Comparison of ENCODE assay signal across 9 cellular contexts in genomic region chr4:78667764-78668163, GRCh38.
A peak's percentile ranks its signal among the peaks of the same experiment; 100 is the strongest.
DNase-seq lines count a peak whose midpoint lies in the region; ATAC-seq and TF ChIP-seq lines count a peak whose summit lies in the region.
"Had no signal": no experiment of that assay in that cellular context is flagged by ENCODE, and none has a peak within 500 bp of the region (broad histone marks: within the 10 kb centered on the region; RNA-seq: fewer than 3 reads in every experiment).

No MANE protein-coding gene starts in this region.

- peak overlapping the region in 1 of 4 donors; percentile 14 for H3K27ac ChIP-seq in Peyer's patch

- POLR2A ChIA-PET in activated B cell treated with CpG ODN at 0.5 μM for 24 hours (lab: Charles Lee), result interaction anchor here (0.6 to 2.6 kb wide), 9 partner anchors 9 to 134 kb away, joined by 3 to 18 read pairs (median 3); partner anchors contain the start of gene BMP2K

- peaks cover 0 to 9% (median 0%) of the 10 kb centered on the region in 4 donors for H3K4me1 ChIP-seq in Peyer's patch

- no peaks in the 10 kb centered on the region for H3K9me3 Mint-ChIP-seq in activated B cell treated with CpG ODN at 0.5 μM for 24 hours

- H3K27me3 Mint-ChIP-seq in activated B cell treated with CpG ODN at 0.5 μM for 24 hours, result no peaks in the 10 kb centered on the region

- intact Hi-C loops in activated B cell treated with CpG ODN at 0.5 μM for 24 hours (cut with micrococcal nuclease), result loop anchor here (1.0 to 2.0 kb wide), 5 partner anchors 9 to 109 kb away; partner anchors contain the start of gene BMP2K

- peak; percentile 23 for DNase-seq in GM13977 (ENCODE audit: low spot score)
- no peak for DNase-seq in activated B cell treated with CpG ODN at 0.5 μM for 24 hours
- no peak for DNase-seq in kidney tubule cell (ENCODE audit: low spot score)
- no peak for DNase-seq in Peyer's patch
- DNase-seq in retina, result no peak
- DNase-seq in activated CD4-positive, CD25-positive, alpha-beta regulatory T cell (lab: John Stamatoyannopoulos, UW), result no peak

- CTCF ChIA-PET in activated B cell treated with CpG ODN at 0.5 μM for 24 hours (lab: Charles Lee), result interaction anchor here (2.2 kb wide), 1 partner anchor 24 kb away, joined by 7 read pairs; no protein-coding TSS in a partner anchor

- no peaks in the 10 kb centered on the region for H3K27me3 ChIP-seq in Peyer's patch
- H3K27me3 ChIP-seq: adrenal gland had no signal

- ATAC-seq in GM19455 (IDR thresholded peaks at IDR 0.05; ENCODE audit: unreplicated experiment) (peak; percentile 93), HG03045 (IDR thresholded peaks at IDR 0.05; ENCODE audit: unreplicated experiment) (peak; percentile 87), activated B cell treated with CpG ODN at 0.5 μM for 24 hours (ENCODE audit: low read depth) (peak; percentile 79)

- TF ChIP-seq POLR2A in Peyer's patch (IDR thresholded peaks at IDR 0.05), result no peak

- H3K4me1 Mint-ChIP-seq in activated B cell treated with CpG ODN at 0.5 μM for 24 hours, result peaks cover 85% of the 10 kb centered on the region

- peak overlapping the region; percentile 54 for H3K4me3 Mint-ChIP-seq in activated B cell treated with CpG ODN at 0.5 μM for 24 hours

- no peaks in the 10 kb centered on the region for H3K36me3 ChIP-seq in Peyer's patch
- H3K36me3 ChIP-seq: adrenal gland had no signal

- no peaks in the 10 kb centered on the region for H3K36me3 Mint-ChIP-seq in activated B cell treated with CpG ODN at 0.5 μM for 24 hours (ENCODE audit: low read depth)

- in situ Hi-C loops in GM13977 (cut with MboI; ENCODE audit: low pct_unique_long_range_greater_than_20kb, low sequenced_read_pairs, unreplicated experiment), result no loop called here

- no peak overlapping the region for H3K4me3 ChIP-seq in Peyer's patch
- H3K4me3 ChIP-seq: adrenal gland had no signal

- peak overlapping the region; percentile 83 for H3K27ac Mint-ChIP-seq in activated B cell treated with CpG ODN at 0.5 μM for 24 hours

- H3K9me3 ChIP-seq in Peyer's patch, result no peaks in the 10 kb centered on the region
- H3K9me3 ChIP-seq: adrenal gland had no signal

- TF ChIP-seq CTCF in GM13977 (IDR thresholded peaks at IDR 0.05; ENCODE audit: extremely low read depth, insufficient read depth, missing control alignments) (no peak), activated B cell treated with CpG ODN at 0.5 μM for 24 hours (IDR thresholded peaks at IDR 0.05) (no peak), Peyer's patch (IDR thresholded peaks at IDR 0.05) (no peak)
